ENCODE assay signal across 22 cellular contexts in genomic region chr19:8826371-8826770, GRCh38. TPM values are rescaled to one million over a fixed set of nuclear protein-coding genes. Genes with fewer than 3 reads are reported as not detected.
A peak's percentile ranks its signal among the peaks of the same experiment; 100 is the strongest.
DNase-seq lines count a peak whose midpoint lies in the region; ATAC-seq and TF ChIP-seq lines count a peak whose summit lies in the region.
"Had no signal": no experiment of that assay in that cellular context is flagged by ENCODE, and none has a peak within 500 bp of the region (broad histone marks: within the 10 kb centered on the region; RNA-seq: fewer than 3 reads in every experiment).

No MANE protein-coding gene starts in this region.

- H3K36me3 Mint-ChIP-seq in activated T-cell treated with anti-CD3 and anti-CD28 coated beads, Interleukin-2, amount 50 U/mL, for 4 hours (ENCODE audit: insufficient read depth), result peaks cover 59% of the 10 kb centered on the region

- peaks cover 3% of the 10 kb centered on the region for H3K4me1 ChIP-seq in upper lobe of right lung
- H3K4me1 ChIP-seq: BE2C had no signal

- H3K9me3 Mint-ChIP-seq in activated T-cell treated with anti-CD3 and anti-CD28 coated beads, Interleukin-2, amount 50 U/mL, for 4 hours, result no peaks in the 10 kb centered on the region

- TF ChIP-seq CTCF in upper lobe of right lung (IDR thresholded peaks at IDR 0.05), result no peak

- H3K27me3 ChIP-seq in upper lobe of right lung, result no peaks in the 10 kb centered on the region
- H3K27me3 ChIP-seq: BE2C had no signal

- ATAC-seq in upper lobe of right lung, result no peak
- no peak for ATAC-seq in activated T-cell treated with anti-CD3 and anti-CD28 coated beads, Interleukin-2, amount 50 U/mL, for 4 hours
- no peak for ATAC-seq in HG02852 (IDR thresholded peaks at IDR 0.05; ENCODE audit: unreplicated experiment)

- H3K4me3 Mint-ChIP-seq in activated T-cell treated with anti-CD3 and anti-CD28 coated beads, Interleukin-2, amount 50 U/mL, for 4 hours, result no peak overlapping the region
- H3K4me3 Mint-ChIP-seq: HFFc6 had no signal

- intact Hi-C loops in upper lobe of right lung (cut with DNase I), result no loop called here

- peaks cover 53% of the 10 kb centered on the region for H3K36me3 ChIP-seq in upper lobe of right lung
- H3K36me3 ChIP-seq: BE2C had no signal

- H3K27me3 Mint-ChIP-seq in activated T-cell treated with anti-CD3 and anti-CD28 coated beads, Interleukin-2, amount 50 U/mL, for 4 hours (ENCODE audit: low read depth), result no peaks in the 10 kb centered on the region
- H3K27me3 Mint-ChIP-seq: CD4-positive, CD25-positive, alpha-beta regulatory T cell had no signal

- H3K4me1 Mint-ChIP-seq in activated T-cell treated with anti-CD3 and anti-CD28 coated beads, Interleukin-2, amount 50 U/mL, for 4 hours (ENCODE audit: low read depth), result peaks cover 15% of the 10 kb centered on the region

- H3K27ac ChIP-seq in upper lobe of right lung, result no peak overlapping the region

- H3K4me3 ChIP-seq in Jurkat, Clone E6-1 (ENCODE audit: low read length), result no peak overlapping the region
- no peak overlapping the region for H3K4me3 ChIP-seq in upper lobe of right lung

- DNase-seq in NCI-H82 (lab: John Stamatoyannopoulos, UW), result peak; percentile 1
- DNase-seq in NCI-H82 treated with DMSO at 0.1 percent for 48 hours (lab: John Stamatoyannopoulos, UW; ENCODE audit: unreplicated experiment), result no peak
- DNase-seq in Jurkat, Clone E6-1 (ENCODE audit: low read depth, low spot score), result peak; percentile 5
- peak; percentile 14 for DNase-seq in RPMI8226
- DNase-seq in upper lobe of right lung, result no peak
- DNase-seq in activated T-cell treated with anti-CD3 and anti-CD28 coated beads, Interleukin-2, amount 50 U/mL, for 4 hours, result no peak
- no peak for DNase-seq in midbrain (lab: John Stamatoyannopoulos, UW)
- DNase-seq: BE2C; CD4-positive, CD25-positive, alpha-beta regulatory T cell; EL; HFFc6; Karpas-422; NCI-H1048; NCI-H1436; NCI-H1930; NCI-H446 treated with DMSO at 0.1 percent for 48 hours; NCI-H748 treated with DMSO at 0.1 percent for 48 hours had no signal

- H3K9me3 ChIP-seq in upper lobe of right lung, result no peaks in the 10 kb centered on the region
- H3K9me3 ChIP-seq: BE2C had no signal

RNA-seq across cellular contexts. Expression of gene ZNF558, which starts 5.7 kb away (rescaled TPM):
- 5.6 TPM for polyA plus RNA-seq in Jurkat, Clone E6-1 (2012; ENCODE audit: insufficient read depth, insufficient read length)
- total RNA-seq in upper lobe of right lung, result 27.6 TPM
- 10 to 100 TPM; 28.7 to 30.7 (median 29.0) TPM for total RNA-seq in activated T-cell treated with anti-CD3 and anti-CD28 coated beads, Interleukin-2, amount 50 U/mL, for 4 hours

RNA-seq across cellular contexts. Expression of gene MBD3L1, which starts 5.8 kb away (rescaled TPM):
- polyA plus RNA-seq in Jurkat, Clone E6-1 (2012; ENCODE audit: insufficient read depth, insufficient read length), result not detected
- total RNA-seq in upper lobe of right lung, result not detected
- not detected for total RNA-seq in activated T-cell treated with anti-CD3 and anti-CD28 coated beads, Interleukin-2, amount 50 U/mL, for 4 hours
- total RNA-seq: CD4-positive, CD25-positive, alpha-beta regulatory T cell; H4; HFFc6; HT1080; MCF 10A; SK-MEL-5 had no signal
- polyA plus RNA-seq: CD4-positive, CD25-positive, alpha-beta regulatory T cell had no signal

Comparison
In these comparisons a context has a peak if more than half of its experiments do, and no peak if none do; other contexts are left out.
1. DNase-seq: peak in NCI-H82 (single experiment), Jurkat, Clone E6-1 (single experiment) and RPMI8226 (single experiment); none in NCI-H82 treated with DMSO at 0.1 percent for 48 hours (single experiment), upper lobe of right lung (single experiment), activated T-cell treated with anti-CD3 and anti-CD28 coated beads, Interleukin-2, amount 50 U/mL, for 4 hours (single experiment) and midbrain (single experiment).